In the genomic region with DNA sequence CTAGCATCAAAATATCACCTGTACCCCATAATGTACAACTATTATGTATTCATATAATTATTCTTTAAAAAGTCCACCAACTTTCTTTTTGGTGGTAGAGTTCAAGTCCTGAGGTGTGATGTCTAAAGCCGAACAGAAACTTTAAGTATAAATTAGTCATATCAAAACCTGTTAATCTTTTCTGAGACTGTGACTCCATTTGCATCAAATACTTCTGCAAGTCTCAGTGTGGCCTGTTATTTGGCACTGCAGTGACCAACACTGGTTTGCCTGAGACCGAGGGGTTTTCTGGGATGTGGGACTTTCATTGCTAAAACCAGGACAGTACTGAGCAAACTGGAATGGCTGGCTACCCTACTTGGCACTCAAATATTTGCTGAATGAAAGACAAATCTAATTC, we compare ENCODE assay signal across 15 cellular contexts. TPM values are rescaled to one million over a fixed set of nuclear protein-coding genes. Genes with fewer than 3 reads are reported as not detected.
DNase-seq lines count a peak whose midpoint lies in the region; ATAC-seq, FAIRE-seq and TF ChIP-seq lines count a peak whose summit lies in the region.
"Had no signal": no experiment of that assay in that cellular context is flagged by ENCODE, and none has a peak within 500 bp of the region (broad histone marks: within the 10 kb centered on the region; RNA-seq: fewer than 3 reads in every experiment).

No MANE protein-coding gene starts in this region.

- H3K27ac ChIP-seq in transverse colon (no peak overlapping the region), testis (no peak overlapping the region)
- no peak overlapping the region for H3K27ac ChIP-seq in CD8-positive, alpha-beta T cell (ENCODE audit: low read depth, low read length)
- H3K27ac ChIP-seq: colonic mucosa, epithelial cell of prostate, lower lobe of right lung had no signal

- H3K4me3 ChIP-seq in transverse colon (no peak overlapping the region), testis (no peak overlapping the region)
- no peak overlapping the region for H3K4me3 ChIP-seq in CD8-positive, alpha-beta T cell (ENCODE audit: low read depth, low read length)
- H3K4me3 ChIP-seq: colonic mucosa, lower lobe of right lung had no signal

- WGBS in transverse colon (ENCODE audit: low coverage in 1 of 2), 2 donors, result 86% methylated on average over 2 of the region's 2 CpGs; no CpG with 5 or more reads in 1 of the 2 donors
- WGBS in testis, 2 donors, result 96 to 98% methylated on average over 2 of the region's 2 CpGs

- DNase-seq in GM12891 (ENCODE audit: insufficient read length, low spot score), result no peak
- no peak for DNase-seq in transverse colon
- no peak for DNase-seq in testis
- no peak for DNase-seq in CD8-positive, alpha-beta T cell
- DNase-seq in endothelial cell (ENCODE audit: low spot score), result no peak
- DNase-seq: CD4-positive, alpha-beta T cell; colonic mucosa; lower lobe of right lung; NCI-H1048; stimulated activated CD4-positive, alpha-beta T cell treated with anti-CD3 and anti-CD28 coated beads, Interleukin-4, amount 100 ng/mL, for 4 hours; trophoblast cell had no signal

- ATAC-seq in GM19035 (IDR thresholded peaks at IDR 0.05; ENCODE audit: unreplicated experiment), result peak; percentile 52
- ATAC-seq in HG02588 (IDR thresholded peaks at IDR 0.05; ENCODE audit: unreplicated experiment), result peak; percentile 70
- peak; percentile 54 for ATAC-seq in HG03439 (IDR thresholded peaks at IDR 0.05; ENCODE audit: unreplicated experiment)
- ATAC-seq in CD8-positive, alpha-beta T cell, result no peak
- ATAC-seq: lower lobe of right lung had no signal

- H3K36me3 ChIP-seq in transverse colon, result peaks cover 0 to 33% (median 11%) of the 10 kb centered on the region in 4 donors
- H3K36me3 ChIP-seq in testis (ENCODE audit: low read depth, missing control alignments), result no peaks in the 10 kb centered on the region
- H3K36me3 ChIP-seq in CD8-positive, alpha-beta T cell (ENCODE audit: insufficient read depth, low read length), result peaks cover 28% of the 10 kb centered on the region

- peaks cover 41% of the 10 kb centered on the region for H3K4me1 Mint-ChIP-seq in CD8-positive, alpha-beta T cell (ENCODE audit: low read depth)
- H3K4me1 Mint-ChIP-seq in endothelial cell (ENCODE audit: unreplicated experiment), result no peaks in the 10 kb centered on the region

- no peak overlapping the region for H3K4me3 Mint-ChIP-seq in CD8-positive, alpha-beta T cell
- H3K4me3 Mint-ChIP-seq in endothelial cell (ENCODE audit: unreplicated experiment), result no peak overlapping the region
- H3K4me3 Mint-ChIP-seq: CD4-positive, alpha-beta T cell had no signal

- CTCF ChIA-PET in CD8-positive, alpha-beta T cell (lab: Charles Lee), result no interaction called here

- H3K4me1 ChIP-seq in transverse colon, result peaks cover 0 to 5% (median 0%) of the 10 kb centered on the region in 4 donors
- H3K4me1 ChIP-seq in testis, result no peaks in the 10 kb centered on the region
- peaks cover 14% of the 10 kb centered on the region for H3K4me1 ChIP-seq in CD8-positive, alpha-beta T cell (ENCODE audit: insufficient read depth, low read length)
- H3K4me1 ChIP-seq: colonic mucosa had no signal

- no peak for TF ChIP-seq CTCF in transverse colon (IDR thresholded peaks at IDR 0.05)
- no peak for TF ChIP-seq CTCF in testis (IDR thresholded peaks at IDR 0.05)
- no peak for TF ChIP-seq CTCF in CD8-positive, alpha-beta T cell (IDR thresholded peaks at IDR 0.05)
- TF ChIP-seq CTCF in endothelial cell (IDR thresholded peaks at IDR 0.05; ENCODE audit: unreplicated experiment), result no peak

- no peaks in the 10 kb centered on the region for H3K27me3 Mint-ChIP-seq in CD8-positive, alpha-beta T cell (ENCODE audit: low read depth)
- H3K27me3 Mint-ChIP-seq in endothelial cell (ENCODE audit: unreplicated experiment), result no peaks in the 10 kb centered on the region
- H3K27me3 Mint-ChIP-seq: CD4-positive, alpha-beta T cell had no signal

- in situ Hi-C loops in transverse colon (cut with MboI; ENCODE audit: low pct_ligation_motif_present in 1 of 4, low pct_unique_long_range_greater_than_20kb in 1 of 4, low sequenced_read_pairs in 3 of 4), result loop anchor here in 1 of 4 donors (25.0 kb wide), 1 partner anchor 114 kb away; a partner anchor contains a TSS

- no peaks in the 10 kb centered on the region for H3K9me3 Mint-ChIP-seq in CD8-positive, alpha-beta T cell
- no peaks in the 10 kb centered on the region for H3K9me3 Mint-ChIP-seq in endothelial cell (ENCODE audit: unreplicated experiment)

- TF ChIP-seq EP300 in transverse colon (IDR thresholded peaks at IDR 0.05; ENCODE audit: low read depth), result no peak

- intact Hi-C loops in transverse colon (cut with DNase I; ENCODE audit: low total_unique reads), result no loop called here
- intact Hi-C loops in testis (cut with DNase I; ENCODE audit: low total_unique reads), result no loop called here
- intact Hi-C loops in CD8-positive, alpha-beta T cell (cut with DNase I, micrococcal nuclease), result no loop called here

- H3K27me3 ChIP-seq in transverse colon (no peaks in the 10 kb centered on the region), testis (no peaks in the 10 kb centered on the region)
- H3K27me3 ChIP-seq in CD8-positive, alpha-beta T cell (ENCODE audit: insufficient read depth, low read length), result no peaks in the 10 kb centered on the region
- H3K27me3 ChIP-seq: colonic mucosa had no signal

- TF ChIP-seq POLR2A in GM12891 (IDR thresholded peaks at IDR 0.05; ENCODE audit: low read depth, low read length) (no peak), transverse colon (IDR thresholded peaks at IDR 0.05) (no peak), testis (IDR thresholded peaks at IDR 0.05) (no peak)

- no peak overlapping the region for H3K27ac Mint-ChIP-seq in CD8-positive, alpha-beta T cell
- H3K27ac Mint-ChIP-seq in endothelial cell (ENCODE audit: unreplicated experiment), result no peak overlapping the region
- H3K27ac Mint-ChIP-seq: CD4-positive, alpha-beta T cell had no signal

- H3K36me3 Mint-ChIP-seq in CD8-positive, alpha-beta T cell, result peaks cover 60% of the 10 kb centered on the region
- H3K36me3 Mint-ChIP-seq in endothelial cell (ENCODE audit: low read depth, unreplicated experiment), result peaks cover 50% of the 10 kb centered on the region

- H3K9me3 ChIP-seq in transverse colon (peaks cover 0 to 5% of the 10 kb centered on the region in 2 donors), testis (no peaks in the 10 kb centered on the region)
- no peaks in the 10 kb centered on the region for H3K9me3 ChIP-seq in CD8-positive, alpha-beta T cell (ENCODE audit: low read length)
- H3K9me3 ChIP-seq: colonic mucosa had no signal

- no peak for FAIRE-seq in GM12891 (lab: Jason Lieb, UNC)

- POLR2A ChIA-PET in CD8-positive, alpha-beta T cell (lab: Charles Lee), result no interaction called here

TF ChIP-seq in GM12891, 5 proteins besides CTCF, POLR2A, EP300 and RAD21:
- TF ChIP-seq POU2F2 (IDR thresholded peaks at IDR 0.05; ENCODE audit: low read depth, low read length) (peak; percentile 35; the same call in 1 of the 2 replicates), TAF1 (IDR thresholded peaks at IDR 0.05; ENCODE audit: low read depth, low read length) (no peak)

RNA-seq across cellular contexts. Expression of a gene that starts 7.3 kb away (rescaled TPM):
- polyA plus RNA-seq in GM12891 (2012; ENCODE audit: low read depth, missing spikeins), result 33.9 TPM
- total RNA-seq in transverse colon (100 to 1,000 TPM in 1 of 4 donors, 10 to 100 TPM in 3; 44.9 to 154 (median 55.0) TPM), testis (100 to 1,000 TPM in 1 of 2 donors, 10 to 100 TPM in 1; 58.2 to 107 TPM), endothelial cell (ENCODE audit: unreplicated experiment) (22.8 TPM)
- polyA plus RNA-seq in testis (ENCODE audit: insufficient read depth, low read depth, low replicate concordance), result 108 TPM
- total RNA-seq in CD8-positive, alpha-beta T cell, result 10 to 100 TPM; 51.4 to 57.0 TPM

RNA-seq across cellular contexts. Expression of a gene that starts 14.0 kb away (rescaled TPM):
- 13.3 TPM for polyA plus RNA-seq in GM12891 (2012; ENCODE audit: low read depth, missing spikeins)
- total RNA-seq in transverse colon (10 to 100 TPM in 3 of 4 donors, 1 to 10 TPM in 1; 5.0 to 13.5 (median 11.2) TPM), testis (10 to 100 TPM; 21.9 to 26.1 TPM), endothelial cell (ENCODE audit: unreplicated experiment) (11.4 TPM)
- 27.8 TPM for polyA plus RNA-seq in testis (ENCODE audit: insufficient read depth, low read depth, low replicate concordance)
- total RNA-seq in CD8-positive, alpha-beta T cell, result 1 to 10 TPM; 4.0 to 5.9 TPM
